In genomic region chr3:33439421-33440327, GRCh38 we compare ENCODE assay signal across 1 cellular context.
TF ChIP-seq lines count a peak whose summit lies in the region.

No MANE protein-coding gene starts in this region.

TF ChIP-seq in HepG2, 621 proteins besides CTCF, POLR2A, EP300 and RAD21 (continued from another document and continues in another):
- TF ChIP-seq TCF7 (IDR thresholded peaks at IDR 0.05; ENCODE audit: low read depth): no peak
- TF ChIP-seq ZNF768 (CRISPR knock-in tag; IDR thresholded peaks at IDR 0.05): peak; percentile 63; the same call in 1 of the 2 replicates
- TF ChIP-seq ZNF33A (CRISPR knock-in tag; IDR thresholded peaks at IDR 0.05; ENCODE audit: borderline replicate concordance): no peak
- peak; percentile 31; the same call in 1 of the 2 replicates for TF ChIP-seq AKAP8 (CRISPR knock-in tag; IDR thresholded peaks at IDR 0.05)
- TF ChIP-seq ZNF180 (CRISPR knock-in tag; IDR thresholded peaks at IDR 0.05; ENCODE audit: borderline replicate concordance, low read depth): no peak
- no peak for TF ChIP-seq ZNF652 (CRISPR knock-in tag; IDR thresholded peaks at IDR 0.05; ENCODE audit: borderline replicate concordance, low read depth)
- no peak for TF ChIP-seq TGIF2 (CRISPR knock-in tag; IDR thresholded peaks at IDR 0.05)
- TF ChIP-seq ZNF550 (CRISPR knock-in tag; IDR thresholded peaks at IDR 0.05; ENCODE audit: borderline replicate concordance): no peak
- peak; percentile 55; the same call in 1 of the 2 replicates for TF ChIP-seq ZNF747 (CRISPR knock-in tag; IDR thresholded peaks at IDR 0.05; ENCODE audit: borderline replicate concordance)
- TF ChIP-seq GTF2F1 (IDR thresholded peaks at IDR 0.05; ENCODE audit: low read length): no peak
- peak; percentile 82; the same call in 1 of the 2 replicates for TF ChIP-seq HOXA9 (CRISPR knock-in tag; IDR thresholded peaks at IDR 0.05; ENCODE audit: borderline replicate concordance)
- no peak for TF ChIP-seq FOXO1 (CRISPR knock-in tag; IDR thresholded peaks at IDR 0.05)
- TF ChIP-seq MXD3 (CRISPR knock-in tag; IDR thresholded peaks at IDR 0.05): peak; percentile 68; the same call in 1 of the 2 replicates
- TF ChIP-seq ZNF441 (CRISPR knock-in tag; IDR thresholded peaks at IDR 0.05; ENCODE audit: borderline replicate concordance): peak; percentile 62; the same call in 1 of the 2 replicates
- no peak for TF ChIP-seq ZNF781 (CRISPR knock-in tag; IDR thresholded peaks at IDR 0.05; ENCODE audit: borderline replicate concordance, not compliant biosample characterization)
- TF ChIP-seq NBN (conservative IDR thresholded peaks at IDR 0.05): no peak
- TF ChIP-seq SYNCRIP (IDR thresholded peaks at IDR 0.05; ENCODE audit: insufficient read depth, low read depth, low read length): no peak
- 0 out of 2 replicates have a peak, but pooled peaks have one; percentile 68 for TF ChIP-seq MYPOP (CRISPR knock-in tag; IDR thresholded peaks at IDR 0.05)
- TF ChIP-seq CHD4 (IDR thresholded peaks at IDR 0.05; ENCODE audit: borderline replicate concordance, low read length): no peak
- no peak for TF ChIP-seq KDM4B (CRISPR knock-in tag; IDR thresholded peaks at IDR 0.05)
- no peak for TF ChIP-seq RAD51 (IDR thresholded peaks at IDR 0.05; ENCODE audit: borderline replicate concordance)
- TF ChIP-seq PPARG (CRISPR knock-in tag; conservative IDR thresholded peaks at IDR 0.05): no peak
- no peak for TF ChIP-seq CERS6 (CRISPR knock-in tag; IDR thresholded peaks at IDR 0.05)
- peak; percentile 54; the same call in 1 of the 2 replicates for TF ChIP-seq ZNF777 (CRISPR knock-in tag; IDR thresholded peaks at IDR 0.05)
- no peak for TF ChIP-seq ZNF644 (CRISPR knock-in tag; IDR thresholded peaks at IDR 0.05; ENCODE audit: low read depth)
- no peak for TF ChIP-seq ZBTB40 (IDR thresholded peaks at IDR 0.05)
- peak; percentile 27; the same call in 1 of the 2 replicates for TF ChIP-seq ZBTB40 (CRISPR knock-in tag; IDR thresholded peaks at IDR 0.05)
- TF ChIP-seq ZNF382 (CRISPR knock-in tag; IDR thresholded peaks at IDR 0.05; ENCODE audit: borderline replicate concordance): no peak
- TF ChIP-seq PCBP1 (IDR thresholded peaks at IDR 0.05; ENCODE audit: borderline replicate concordance, low read depth, low read length): no peak
- TF ChIP-seq U2AF2 (IDR thresholded peaks at IDR 0.05; ENCODE audit: low read depth, low read length): no peak
- TF ChIP-seq ZFP82 (CRISPR knock-in tag; IDR thresholded peaks at IDR 0.05; ENCODE audit: borderline replicate concordance): no peak
- peak; percentile 42; the same call in 1 of the 2 replicates for TF ChIP-seq TIGD3 (CRISPR knock-in tag; IDR thresholded peaks at IDR 0.05; ENCODE audit: borderline replicate concordance)
- TF ChIP-seq ATF1 (CRISPR knock-in tag; IDR thresholded peaks at IDR 0.05): no peak
- no peak for TF ChIP-seq ZNF737 (CRISPR knock-in tag; IDR thresholded peaks at IDR 0.05; ENCODE audit: borderline replicate concordance)
- TF ChIP-seq MXD4 (CRISPR knock-in tag; IDR thresholded peaks at IDR 0.05): no peak; the same call in 1 of the 2 replicates
- no peak for TF ChIP-seq NFIB (CRISPR knock-in tag; IDR thresholded peaks at IDR 0.05; ENCODE audit: borderline replicate concordance)
- no peak for TF ChIP-seq MBNL3 (CRISPR knock-in tag; conservative IDR thresholded peaks at IDR 0.05)
- TF ChIP-seq KIAA2018 (CRISPR knock-in tag; IDR thresholded peaks at IDR 0.05; ENCODE audit: borderline replicate concordance): no peak
- TF ChIP-seq MTF2 (CRISPR knock-in tag; IDR thresholded peaks at IDR 0.05; ENCODE audit: borderline replicate concordance): 0 out of 2 replicates have a peak, but pooled peaks have one; percentile 28
- no peak for TF ChIP-seq KMT2B (CRISPR knock-in tag; IDR thresholded peaks at IDR 0.05)
- no peak for TF ChIP-seq MYNN (CRISPR knock-in tag; IDR thresholded peaks at IDR 0.05; ENCODE audit: low read depth)
- TF ChIP-seq ELF3 (CRISPR knock-in tag; IDR thresholded peaks at IDR 0.05): no peak; the same call in 1 of the 2 replicates
- TF ChIP-seq IKZF4 (CRISPR knock-in tag; IDR thresholded peaks at IDR 0.05; ENCODE audit: borderline replicate concordance, low read depth, not compliant biosample characterization): no peak
- TF ChIP-seq SALL2 (CRISPR knock-in tag; IDR thresholded peaks at IDR 0.05): no peak; the same call in 1 of the 2 replicates
- TF ChIP-seq ZNF598 (CRISPR knock-in tag; IDR thresholded peaks at IDR 0.05; ENCODE audit: borderline replicate concordance): no peak
